Comparison of ENCODE assay signal across 17 cellular contexts in genomic region chr1:2216767-2217058, GRCh38. TPM values are rescaled to one million over a fixed set of nuclear protein-coding genes. Genes with fewer than 3 reads are reported as not detected.
A peak's percentile ranks its signal among the peaks of the same experiment; 100 is the strongest.
DNase-seq lines count a peak whose midpoint lies in the region; ATAC-seq and TF ChIP-seq lines count a peak whose summit lies in the region.
"Had no signal": no experiment of that assay in that cellular context is flagged by ENCODE, and none has a peak within 500 bp of the region (broad histone marks: within the 10 kb centered on the region; RNA-seq: fewer than 3 reads in every experiment).

No MANE protein-coding gene starts in this region.

- no peaks in the 10 kb centered on the region for H3K27me3 ChIP-seq in left ventricle myocardium inferior (ENCODE audit: low read depth)
- H3K27me3 ChIP-seq: BLaER1 had no signal

- H3K36me3 Mint-ChIP-seq in dendritic cell treated with granulocyte-macrophage colony-stimulating factor and Interleukin-4, amounts not matched to agents 40 ng/mL and 50 ng/mL, for 4 days (ENCODE audit: low read depth) = no peaks in the 10 kb centered on the region
- no peaks in the 10 kb centered on the region for H3K36me3 Mint-ChIP-seq in osteocyte (ENCODE audit: unreplicated experiment)
- no peaks in the 10 kb centered on the region for H3K36me3 Mint-ChIP-seq in T-cell
- H3K36me3 Mint-ChIP-seq: CD14-positive monocyte; CD4-positive, alpha-beta memory T cell had no signal

- no peak overlapping the region for H3K4me3 Mint-ChIP-seq in dendritic cell treated with granulocyte-macrophage colony-stimulating factor and Interleukin-4, amounts not matched to agents 40 ng/mL and 50 ng/mL, for 4 days
- H3K4me3 Mint-ChIP-seq in osteocyte (ENCODE audit: unreplicated experiment) (no peak overlapping the region), T-cell (no peak overlapping the region)
- H3K4me3 Mint-ChIP-seq: CD14-positive monocyte, H9 had no signal

- peaks cover 17% of the 10 kb centered on the region for H3K27me3 Mint-ChIP-seq in dendritic cell treated with granulocyte-macrophage colony-stimulating factor and Interleukin-4, amounts not matched to agents 40 ng/mL and 50 ng/mL, for 4 days
- H3K27me3 Mint-ChIP-seq in osteocyte (ENCODE audit: unreplicated experiment) (no peaks in the 10 kb centered on the region), T-cell (no peaks in the 10 kb centered on the region)
- H3K27me3 Mint-ChIP-seq: CD4-positive, alpha-beta memory T cell had no signal

- H3K4me1 ChIP-seq in left ventricle myocardium inferior = peaks cover 37% of the 10 kb centered on the region

- no peak overlapping the region for H3K27ac ChIP-seq in left ventricle myocardium inferior (replicated peaks)
- H3K27ac ChIP-seq: BLaER1 had no signal

- CTCF ChIA-PET in T-cell (lab: Charles Lee) = no interaction called here

- no peak for ATAC-seq in left ventricle myocardium superior
- no peak for ATAC-seq in T-cell (replicated peaks in 1 of 4)
- ATAC-seq: HepG2 had no signal

- DNase-seq in left ventricle myocardium superior = peak; percentile 25
- DNase-seq in left ventricle myocardium inferior = no peak
- DNase-seq in osteocyte (ENCODE audit: extremely low spot score, unreplicated experiment) = peak; percentile 70
- no peak for DNase-seq in NCI-H524 treated with DMSO at 0.1 percent for 48 hours (lab: John Stamatoyannopoulos, UW)
- DNase-seq in T-cell = no peak
- no peak for DNase-seq in mucosa of gallbladder (ENCODE audit: low spot score)
- DNase-seq: 8988T; CD4-positive, alpha-beta memory T cell; DMS153; DMS79; GDM1; GOT3; H9 had no signal

- peaks cover 54% of the 10 kb centered on the region for H3K4me1 Mint-ChIP-seq in dendritic cell treated with granulocyte-macrophage colony-stimulating factor and Interleukin-4, amounts not matched to agents 40 ng/mL and 50 ng/mL, for 4 days (ENCODE audit: low read depth)
- peaks cover 15% of the 10 kb centered on the region for H3K4me1 Mint-ChIP-seq in osteocyte (ENCODE audit: unreplicated experiment)
- peaks cover 2 to 10% (median 6%) of the 10 kb centered on the region in 3 donors for H3K4me1 Mint-ChIP-seq in T-cell

- H3K36me3 ChIP-seq in left ventricle myocardium inferior = no peaks in the 10 kb centered on the region
- H3K36me3 ChIP-seq: BLaER1 had no signal

- POLR2A ChIA-PET in T-cell (lab: Charles Lee) = no interaction called here

- H3K27ac Mint-ChIP-seq in dendritic cell treated with granulocyte-macrophage colony-stimulating factor and Interleukin-4, amounts not matched to agents 40 ng/mL and 50 ng/mL, for 4 days = peak overlapping the region; percentile 52
- H3K27ac Mint-ChIP-seq in osteocyte (ENCODE audit: unreplicated experiment) (no peak overlapping the region), T-cell (no peak overlapping the region)
- H3K27ac Mint-ChIP-seq: CD4-positive, alpha-beta memory T cell had no signal

- TF ChIP-seq CTCF in left ventricle myocardium inferior (IDR thresholded peaks at IDR 0.05; ENCODE audit: borderline replicate concordance) (no peak), osteocyte (IDR thresholded peaks at IDR 0.05) (no peak)

- H3K9me3 Mint-ChIP-seq in dendritic cell treated with granulocyte-macrophage colony-stimulating factor and Interleukin-4, amounts not matched to agents 40 ng/mL and 50 ng/mL, for 4 days = peaks cover 9% of the 10 kb centered on the region
- H3K9me3 Mint-ChIP-seq in osteocyte (ENCODE audit: unreplicated experiment) (no peaks in the 10 kb centered on the region), T-cell (peaks cover 0 to 7% (median 5%) of the 10 kb centered on the region in 3 donors)
- H3K9me3 Mint-ChIP-seq: CD4-positive, alpha-beta memory T cell had no signal

- H3K4me3 ChIP-seq in left ventricle myocardium inferior = no peak overlapping the region
- H3K4me3 ChIP-seq: BLaER1 had no signal

- no peaks in the 10 kb centered on the region for H3K9me3 ChIP-seq in left ventricle myocardium inferior (replicated peaks)
- H3K9me3 ChIP-seq: BLaER1 had no signal

- intact Hi-C loops in left ventricle myocardium superior (cut with micrococcal nuclease) (no loop called here), left ventricle myocardium inferior (cut with micrococcal nuclease) (no loop called here)
- intact Hi-C loops in dendritic cell treated with granulocyte-macrophage colony-stimulating factor and Interleukin-4, amounts not matched to agents 40 ng/mL and 50 ng/mL, for 4 days (cut with micrococcal nuclease) = no loop called here

RNA-seq across cellular contexts. Expression of gene SKI, which starts 11.4 kb away (rescaled TPM):
- 35.3 TPM for total RNA-seq in left ventricle myocardium superior
- total RNA-seq in left ventricle myocardium inferior = 37.9 TPM
- total RNA-seq in osteocyte = 131 and 132 TPM in 2 replicates
- total RNA-seq in T-cell = 100 to 1,000 TPM; 137 to 299 (median 157) TPM
- 78.9 TPM for total RNA-seq in mucosa of gallbladder

RNA-seq across cellular contexts. Expression of gene FAAP20, which starts 22.1 kb away (rescaled TPM):
- total RNA-seq in left ventricle myocardium superior (38.4 TPM), left ventricle myocardium inferior (37.0 TPM), osteocyte (85.1 and 90.4 TPM in 2 replicates), T-cell (10 to 100 TPM; 52.9 to 74.8 (median 68.2) TPM), mucosa of gallbladder (74.2 TPM)

Comparison
In these comparisons a context has a peak if more than half of its experiments do, and no peak if none do; other contexts are left out.
1. DNase-seq: peak in left ventricle myocardium superior (single experiment) and osteocyte (single experiment); none in left ventricle myocardium inferior (single experiment), NCI-H524 treated with DMSO at 0.1 percent for 48 hours (single experiment), T-cell (0 of 34) and mucosa of gallbladder (single experiment).